Comparison of ENCODE assay signal across 2 cellular contexts in genomic region chr3:72418149-72418686, GRCh38.
TF ChIP-seq lines count a peak whose summit lies in the region.

No MANE protein-coding gene starts in this region.

TF ChIP-seq in SK-N-SH, 30 proteins besides CTCF, POLR2A, EP300 and RAD21 (continued from another document):
- TF ChIP-seq SMC3 (IDR thresholded peaks at IDR 0.05; ENCODE audit: low read depth, low read length) (no peak), USF1 (IDR thresholded peaks at IDR 0.05; ENCODE audit: borderline replicate concordance, low read depth) (no peak)

TF ChIP-seq in SK-N-SH treated with all-trans-retinoic acid at 6 μM for 48 hours, 23 proteins besides CTCF, POLR2A, EP300 and RAD21 (continued from another document):
- TF ChIP-seq CSRNP3 (CRISPR knock-in tag; IDR thresholded peaks at IDR 0.05) (no peak), ZC3H10 (CRISPR knock-in tag; IDR thresholded peaks at IDR 0.05) (no peak), ZNF565 (CRISPR knock-in tag; conservative IDR thresholded peaks at IDR 0.05; ENCODE audit: low read depth) (no peak), ESRRG (CRISPR knock-in tag; IDR thresholded peaks at IDR 0.05) (no peak), ARNTL (CRISPR knock-in tag; IDR thresholded peaks at IDR 0.05; ENCODE audit: borderline replicate concordance, low read depth) (no peak), OSR1 (CRISPR knock-in tag; IDR thresholded peaks at IDR 0.05) (no peak), ZFP3 (CRISPR knock-in tag; IDR thresholded peaks at IDR 0.05) (no peak), ZNF70 (CRISPR knock-in tag; IDR thresholded peaks at IDR 0.05) (no peak), POU6F1 (CRISPR knock-in tag; IDR thresholded peaks at IDR 0.05; ENCODE audit: borderline replicate concordance, low read depth) (no peak)
TF ChIP-seq in SK-N-SH treated with all-trans-retinoic acid at 6 μM for 48 hours: peak in this region for 0.
